In the genomic region with DNA sequence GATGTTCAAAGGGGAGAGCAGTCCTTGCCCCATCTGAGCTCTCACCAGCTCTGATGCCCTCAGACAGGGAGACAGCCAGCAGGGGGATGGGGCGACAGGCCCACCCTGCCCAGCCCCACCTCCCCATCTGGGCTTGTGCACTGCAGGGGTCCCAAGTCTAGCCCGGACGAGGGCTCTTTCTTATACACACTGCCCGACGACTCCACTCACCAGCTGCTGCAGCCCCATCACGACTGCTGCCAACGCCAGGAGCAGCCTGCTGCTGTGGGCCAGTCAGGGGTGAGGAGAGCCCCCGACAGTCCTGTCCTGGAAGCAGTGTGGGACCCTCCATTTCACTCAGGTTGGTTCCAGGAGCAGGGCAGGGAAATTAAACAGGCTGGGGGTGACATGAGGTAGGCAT, we compare ENCODE assay signal across 14 cellular contexts.
"Had no signal": no experiment of that assay in that cellular context is flagged by ENCODE, and none has a peak within 500 bp of the region (broad histone marks: within the 10 kb centered on the region; RNA-seq: fewer than 3 reads in every experiment).

No MANE protein-coding gene starts in this region.

- DNase-seq: activated CD4-positive, alpha-beta memory T cell treated with anti-CD3 and anti-CD28 coated beads for 36 hours; activated CD4-positive, alpha-beta T cell treated with anti-CD3 and anti-CD28 coated beads for 1 hour; activated T-cell treated with anti-CD3 and anti-CD28 coated beads, Interleukin-2, amount 50 U/mL, for 48 hours; central memory CD4-positive, alpha-beta T cell; cortex of kidney; effector memory CD4-positive, alpha-beta T cell; foreskin fibroblast; left colon; mucosa of descending colon; natural killer cell; stimulated activated CD4-positive, alpha-beta T cell treated with anti-CD3 and anti-CD28 coated beads, Interleukin-4, amount 100 ng/mL, for 4 hours; trophoblast cell had no signal

- H3K27me3 Mint-ChIP-seq: activated CD4-positive, alpha-beta memory T cell treated with anti-CD3 and anti-CD28 coated beads for 36 hours had no signal

- H3K36me3 Mint-ChIP-seq: activated CD4-positive, alpha-beta memory T cell treated with anti-CD3 and anti-CD28 coated beads for 36 hours; natural killer cell had no signal

- H3K9me3 Mint-ChIP-seq: activated CD4-positive, alpha-beta memory T cell treated with anti-CD3 and anti-CD28 coated beads for 36 hours; natural killer cell had no signal

- H3K36me3 ChIP-seq: SJSA1 had no signal

- H3K27ac Mint-ChIP-seq: activated CD4-positive, alpha-beta memory T cell treated with anti-CD3 and anti-CD28 coated beads for 36 hours; natural killer cell had no signal

- H3K9me3 ChIP-seq: mucosa of descending colon, SJSA1 had no signal

- H3K4me3 ChIP-seq: lung, mucosa of descending colon, SJSA1 had no signal

- H3K27ac ChIP-seq: SJSA1 had no signal

- H3K27me3 ChIP-seq: SJSA1 had no signal

- ATAC-seq: left colon, mucosa of descending colon, natural killer cell had no signal

- H3K4me3 Mint-ChIP-seq: activated CD4-positive, alpha-beta memory T cell treated with anti-CD3 and anti-CD28 coated beads for 36 hours; natural killer cell had no signal

- H3K4me1 Mint-ChIP-seq: natural killer cell had no signal
